ENCODE assay signal across 34 cellular contexts in the genomic region with DNA sequence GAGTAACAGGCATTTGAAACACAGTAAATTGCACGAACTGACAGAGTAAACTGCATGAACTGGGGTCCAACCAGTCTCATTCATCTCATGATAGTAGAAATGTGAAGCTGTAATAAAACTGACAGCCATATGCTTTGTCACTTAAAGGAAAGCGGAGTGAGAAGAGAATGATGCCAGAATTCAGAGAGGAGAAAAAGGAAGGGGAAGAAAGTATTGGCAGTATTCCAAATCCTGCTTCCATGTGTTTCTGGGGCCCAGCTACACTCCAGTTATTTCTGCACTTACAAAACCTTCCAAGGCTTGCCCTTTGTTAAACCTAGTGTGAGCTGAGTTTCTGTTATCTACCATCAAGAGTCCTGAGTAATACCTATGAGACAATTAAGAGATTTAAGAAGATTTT. TPM values are rescaled to one million over a fixed set of nuclear protein-coding genes. Genes with fewer than 3 reads are reported as not detected.
DNase-seq lines count a peak whose midpoint lies in the region; ATAC-seq, FAIRE-seq and TF ChIP-seq lines count a peak whose summit lies in the region.
"Had no signal": no experiment of that assay in that cellular context is flagged by ENCODE, and none has a peak within 500 bp of the region (broad histone marks: within the 10 kb centered on the region; RNA-seq: fewer than 3 reads in every experiment).

No MANE protein-coding gene starts in this region.

- peak; percentile 24 to 50 for DNase-seq in cardiac muscle cell (ENCODE audit: low read depth in 1 of 2, low spot score in 1 of 2)
- no peak for DNase-seq in cardiac septum (ENCODE audit: low spot score)
- DNase-seq in NCI-H446 treated with DMSO at 0.1 percent for 48 hours (lab: John Stamatoyannopoulos, UW) = peak; percentile 17
- peak; percentile 42 for DNase-seq in endothelial cell of umbilical vein (ENCODE audit: low read depth, low spot score)
- DNase-seq in NCI-H2029 (lab: John Stamatoyannopoulos, UW) = no peak
- DNase-seq in activated CD4-positive, alpha-beta T cell treated with anti-CD3 and anti-CD28 coated beads for 36 hours = no peak
- no peak for DNase-seq in activated CD4-positive, alpha-beta T cell treated with anti-CD3 and anti-CD28 coated beads for 4 hours
- DNase-seq: ACHN; activated CD4-positive, alpha-beta T cell treated with anti-CD3 and anti-CD28 coated beads, Interleukin-2, amount 10 ng/mL, durations not matched to agents 7 days and 5 days; CD4-positive, alpha-beta memory T cell; colonic mucosa; effector memory CD4-positive, alpha-beta T cell; erythroblast; H7; head of caudate nucleus; left ventricle myocardium superior; MM.1S; NCI-H146; NCI-H510A treated with DMSO at 0.1 percent for 48 hours; SHP77; stimulated activated CD4-positive, alpha-beta T cell treated with anti-CD3 and anti-CD28 coated beads, Interleukin-4, amount 100 ng/mL, for 1 hour; thyroid gland had no signal

- no peak overlapping the region for H3K4me3 Mint-ChIP-seq in activated CD4-positive, alpha-beta T cell treated with anti-CD3 and anti-CD28 coated beads for 36 hours
- H3K4me3 Mint-ChIP-seq: activated CD4-positive, alpha-beta T cell treated with anti-CD3 and anti-CD28 coated beads, Interleukin-2, amount 10 ng/mL, durations not matched to agents 7 days and 5 days; B cell; CD4-positive, alpha-beta memory T cell; T-helper 2 cell treated with Interferon-gamma antibody and Interleukin-4, amounts not matched to agents 5 μg/mL and 100 μg/mL, for 36 hours had no signal

- H3K27me3 Mint-ChIP-seq in activated CD4-positive, alpha-beta T cell treated with anti-CD3 and anti-CD28 coated beads for 36 hours = no peaks in the 10 kb centered on the region
- H3K27me3 Mint-ChIP-seq: activated CD4-positive, alpha-beta T cell treated with anti-CD3 and anti-CD28 coated beads, Interleukin-2, amount 10 ng/mL, durations not matched to agents 7 days and 5 days; B cell; CD4-positive, alpha-beta memory T cell had no signal

- no peaks in the 10 kb centered on the region for H3K9me3 Mint-ChIP-seq in activated CD4-positive, alpha-beta T cell treated with anti-CD3 and anti-CD28 coated beads for 36 hours (ENCODE audit: low read depth)

- H3K9me1 ChIP-seq in endothelial cell of umbilical vein (replicated peaks; ENCODE audit: control insufficient read depth, extremely low read depth, insufficient read depth, low read length) = peaks cover 2% of the 10 kb centered on the region

- no peak overlapping the region for H2AFZ ChIP-seq in endothelial cell of umbilical vein (ENCODE audit: low read depth, low read length)

- FAIRE-seq in endothelial cell of umbilical vein (lab: Jason Lieb, UNC) = peak; percentile 50
- FAIRE-seq: GM18507, HTR-8/SVneo, islet of Langerhans had no signal

- no peak for TF ChIP-seq CTCF in cardiac muscle cell (IDR thresholded peaks at IDR 0.05; ENCODE audit: low read depth, low read length)
- no peak for TF ChIP-seq CTCF in endothelial cell of umbilical vein (IDR thresholded peaks at IDR 0.05; ENCODE audit: extremely low read depth in 1 of 2, insufficient read depth in 1 of 2, low read depth in 1 of 2, low read length in 2 of 2)

- intact Hi-C loops in cardiac septum (cut with DNase I) = no loop called here
- intact Hi-C loops in endothelial cell of umbilical vein (cut with micrococcal nuclease) = no loop called here
- intact Hi-C loops in activated CD4-positive, alpha-beta T cell treated with anti-CD3 and anti-CD28 coated beads for 36 hours (cut with DNase I, micrococcal nuclease) = no loop called here

- no peak for TF ChIP-seq POLR2A in endothelial cell of umbilical vein (IDR thresholded peaks at IDR 0.05; ENCODE audit: low read depth, low read length)

- ATAC-seq in esophagus mucosa = no peak
- no peak for ATAC-seq in activated CD4-positive, alpha-beta T cell treated with anti-CD3 and anti-CD28 coated beads for 36 hours
- ATAC-seq: activated naive CD4-positive, alpha-beta T cell treated with anti-CD3 and anti-CD28 coated beads, Interleukin-2, amount 50 U/mL, for 72 hours; left ventricle myocardium superior; Panc1 had no signal

- H3K27me3 ChIP-seq in cardiac muscle cell = no peaks in the 10 kb centered on the region
- H3K27me3 ChIP-seq in endothelial cell of umbilical vein (ENCODE audit: control insufficient read depth in 2 of 2, insufficient read depth in 2 of 2, low read length in 2 of 2) = no peaks in the 10 kb centered on the region
- H3K27me3 ChIP-seq: breast epithelium, colonic mucosa, thyroid gland, vagina had no signal

- no peak overlapping the region for H3K4me2 ChIP-seq in endothelial cell of umbilical vein (ENCODE audit: insufficient read depth, low read length)
- H3K4me2 ChIP-seq: KMS-11 had no signal

- CTCF ChIA-PET in endothelial cell of umbilical vein (lab: Charles Lee) = interaction anchor here (1.1 kb wide), 1 partner anchor 222 kb away, joined by 3 read pairs; no protein-coding TSS in a partner anchor
- CTCF ChIA-PET in activated CD4-positive, alpha-beta T cell treated with anti-CD3 and anti-CD28 coated beads for 36 hours (lab: Charles Lee) = interaction anchor here (0.6 kb wide), 1 partner anchor 232 kb away, joined by 4 read pairs; no protein-coding TSS in a partner anchor

- no peak overlapping the region for H3K9ac ChIP-seq in endothelial cell of umbilical vein (replicated peaks; ENCODE audit: extremely low read depth, insufficient read depth, low read length)
- H3K9ac ChIP-seq: KMS-11 had no signal

- H3K4me1 Mint-ChIP-seq in activated CD4-positive, alpha-beta T cell treated with anti-CD3 and anti-CD28 coated beads for 36 hours = peaks cover 21% of the 10 kb centered on the region

- dilution Hi-C loops in endothelial cell of umbilical vein (cut with MboI; ENCODE audit: extremely low pct_ligation_motif_present, low sequenced_read_pairs) = no loop called here

- H3K4me1 ChIP-seq in cardiac muscle cell (ENCODE audit: low read depth) (peaks cover 4% of the 10 kb centered on the region), endothelial cell of umbilical vein (ENCODE audit: control insufficient read depth, extremely low read depth, insufficient read depth, low read length) (peaks cover 21% of the 10 kb centered on the region)
- H3K4me1 ChIP-seq: breast epithelium had no signal

- no peak overlapping the region for H3K4me3 ChIP-seq in cardiac muscle cell
- no peak overlapping the region for H3K4me3 ChIP-seq in endothelial cell of umbilical vein (replicated peaks in 1 of 3; ENCODE audit: insufficient read depth in 1 of 3, low read depth in 1 of 3, low read length in 3 of 3)
- H3K4me3 ChIP-seq: breast epithelium, colonic mucosa, thyroid gland, vagina had no signal

- BruUV-seq in endothelial cell of umbilical vein (replicated peaks; lab: Mats Ljungman, UMichigan) = no TSS peak

- H3K36me3 Mint-ChIP-seq in activated CD4-positive, alpha-beta T cell treated with anti-CD3 and anti-CD28 coated beads for 36 hours (ENCODE audit: low read depth) = peaks cover 17% of the 10 kb centered on the region

- peaks cover 3% of the 10 kb centered on the region for H4K20me1 ChIP-seq in endothelial cell of umbilical vein (replicated peaks; ENCODE audit: control insufficient read depth, extremely low read depth, insufficient read depth, low read length)

- H3K79me2 ChIP-seq in endothelial cell of umbilical vein (ENCODE audit: control insufficient read depth, insufficient read depth, low read length) = peaks cover 71% of the 10 kb centered on the region

- POLR2A ChIA-PET in endothelial cell of umbilical vein (lab: Charles Lee) = no interaction called here
- POLR2A ChIA-PET in activated CD4-positive, alpha-beta T cell treated with anti-CD3 and anti-CD28 coated beads for 36 hours (lab: Charles Lee) = no interaction called here

- H3K36me3 ChIP-seq in cardiac muscle cell (no peaks in the 10 kb centered on the region), endothelial cell of umbilical vein (ENCODE audit: control insufficient read depth in 2 of 2, extremely low read depth in 1 of 2, insufficient read depth in 2 of 2, low read length in 2 of 2) (peaks cover 0 to 2% of the 10 kb centered on the region in 2 experiments)
- H3K36me3 ChIP-seq: breast epithelium, colonic mucosa, thyroid gland, vagina had no signal

- H3K9me3 ChIP-seq in cardiac muscle cell (ENCODE audit: low read depth) (no peaks in the 10 kb centered on the region), endothelial cell of umbilical vein (replicated peaks; ENCODE audit: control insufficient read depth, insufficient read depth, low read length) (no peaks in the 10 kb centered on the region)
- H3K9me3 ChIP-seq: breast epithelium, colonic mucosa, thyroid gland, vagina had no signal

- peak overlapping the region; percentile 13 for H3K27ac ChIP-seq in cardiac muscle cell
- no peak overlapping the region for H3K27ac ChIP-seq in endothelial cell of umbilical vein (ENCODE audit: insufficient read depth, low read depth, low read length)
- H3K27ac ChIP-seq: breast epithelium, colonic mucosa, KMS-11, thyroid gland, vagina, WERI-Rb-1 had no signal

- no peak overlapping the region for H3K27ac Mint-ChIP-seq in activated CD4-positive, alpha-beta T cell treated with anti-CD3 and anti-CD28 coated beads for 36 hours
- H3K27ac Mint-ChIP-seq: activated CD4-positive, alpha-beta T cell treated with anti-CD3 and anti-CD28 coated beads, Interleukin-2, amount 10 ng/mL, durations not matched to agents 7 days and 5 days; activated naive CD4-positive, alpha-beta T cell treated with anti-CD3 and anti-CD28 coated beads, Interleukin-2, amount 50 U/mL, for 72 hours; B cell; CD4-positive, alpha-beta memory T cell; T-helper 2 cell treated with Interferon-gamma antibody and Interleukin-4, amounts not matched to agents 5 μg/mL and 100 μg/mL, for 36 hours had no signal

TF ChIP-seq in endothelial cell of umbilical vein, 7 proteins besides CTCF, POLR2A, EP300 and RAD21 (continues in another document):
- TF ChIP-seq MYC (IDR thresholded peaks at IDR 0.05; ENCODE audit: low read depth, low read length) (no peak), GATA2 (IDR thresholded peaks at IDR 0.05; ENCODE audit: insufficient read depth, insufficient read length, low read depth, low read length) (no peak), POLR2AphosphoS5 (IDR thresholded peaks at IDR 0.05; ENCODE audit: insufficient read depth, low read depth, low read length) (no peak), EZH2 (IDR thresholded peaks at IDR 0.05; ENCODE audit: borderline replicate concordance, low read depth, low read length, severe bottlenecking) (no peak)

RNA-seq across cellular contexts. Expression of gene SNX14, which starts 17.2 kb away (rescaled TPM):
- total RNA-seq in cardiac muscle cell = 52.8 and 103 TPM in 2 replicates
- 53.8 and 58.1 TPM in 2 replicates for polyA plus RNA-seq in cardiac muscle cell
- 43.0 TPM for total RNA-seq in cardiac septum
- 64.9 and 74.3 TPM in 2 replicates for total RNA-seq in endothelial cell of umbilical vein
- polyA plus RNA-seq in endothelial cell of umbilical vein = 32.0 and 41.3 TPM in 2 replicates
- polyA plus RNA-seq in endothelial cell of umbilical vein (2011; cell fraction: cytosol; rRNA removed) = 36.6 and 40.3 TPM in 2 replicates
- 95.7 and 128 TPM in 2 replicates for polyA plus RNA-seq in endothelial cell of umbilical vein (2011; cell fraction: nucleus; rRNA removed)
- 49.6 and 65.0 TPM in 2 replicates for polyA plus RNA-seq in endothelial cell of umbilical vein (2012)
- 53.7 and 61.3 TPM in 2 replicates for polyA minus RNA-seq in endothelial cell of umbilical vein
- polyA minus RNA-seq in endothelial cell of umbilical vein (2011; cell fraction: cytosol; rRNA and poly(A)+ RNA removed) = 22.3 TPM
- 94.3 and 98.9 TPM in 2 replicates for polyA minus RNA-seq in endothelial cell of umbilical vein (2011; cell fraction: nucleus; rRNA and poly(A)+ RNA removed)
- 35.2 TPM for total RNA-seq in esophagus mucosa
- 10 to 100 TPM; 38.4 to 54.7 TPM for total RNA-seq in activated CD4-positive, alpha-beta T cell treated with anti-CD3 and anti-CD28 coated beads for 36 hours

Comparison
In these comparisons a context has a peak if more than half of its experiments do, and no peak if none do; other contexts are left out.
1. DNase-seq: peak in cardiac muscle cell (2 of 2), NCI-H446 treated with DMSO at 0.1 percent for 48 hours (single experiment) and endothelial cell of umbilical vein (single experiment); none in cardiac septum (single experiment), NCI-H2029 (single experiment), activated CD4-positive, alpha-beta T cell treated with anti-CD3 and anti-CD28 coated beads for 36 hours (single experiment) and activated CD4-positive, alpha-beta T cell treated with anti-CD3 and anti-CD28 coated beads for 4 hours (0 of 2).